Comparison of ENCODE assay signal across 33 cellular contexts in genomic region chr3:152849996-152850578, GRCh38.
"Had no signal": no experiment of that assay in that cellular context is flagged by ENCODE, and none has a peak within 500 bp of the region (broad histone marks: within the 10 kb centered on the region; RNA-seq: fewer than 3 reads in every experiment).

No MANE protein-coding gene starts in this region.

- H3K4me3 ChIP-seq: adrenal gland, ascending aorta, breast epithelium, cardiac muscle cell, colonic mucosa, heart left ventricle had no signal

- H3K9me3 ChIP-seq: adrenal gland, ascending aorta, colonic mucosa had no signal

- FAIRE-seq: endometrium, endothelial cell of umbilical vein, frontal cortex, TTC549 had no signal

- DNase-seq: activated CD4-positive, alpha-beta memory T cell treated with anti-CD3 and anti-CD28 coated beads, Interleukin-2, amount 10 ng/mL, durations not matched to agents 7 days and 5 days; activated CD4-positive, alpha-beta T cell treated with anti-CD3 and anti-CD28 coated beads for 1 hour; activated CD4-positive, alpha-beta T cell treated with anti-CD3 and anti-CD28 coated beads for 4 hours; activated CD4-positive, alpha-beta T cell treated with anti-CD3 and anti-CD28 coated beads, Interleukin-2, amount 10 ng/mL, durations not matched to agents 7 days and 5 days; activated CD4-positive, alpha-beta T cell treated with anti-CD3 and anti-CD28 coated beads, Interleukin-2, amount 50 U/mL, for 4 hours; activated CD8-positive, alpha-beta memory T cell treated with anti-CD3 and anti-CD28 coated beads for 24 hours; activated effector memory CD4-positive, alpha-beta T cell treated with anti-CD3 and anti-CD28 coated beads, Interleukin-2, amount 50 U/mL, for 16 hours; activated naive CD4-positive, alpha-beta T cell treated with anti-CD3 and anti-CD28 coated beads for 36 hours; activated naive CD8-positive, alpha-beta T cell treated with anti-CD3 and anti-CD28 coated beads for 36 hours; activated naive CD8-positive, alpha-beta T cell treated with anti-CD3 and anti-CD28 coated beads, Interleukin-2, amount 50 U/mL, for 24 hours; activated T-cell treated with anti-CD3 and anti-CD28 coated beads, Interleukin-2, amount 50 U/mL, for 1 hour; activated T-cell treated with anti-CD3 and anti-CD28 coated beads, Interleukin-2, amount 50 U/mL, for 48 hours; adrenal gland; central memory CD4-positive, alpha-beta T cell; cerebellar nuclear complex; colonic mucosa; effector CD8-positive, alpha-beta T cell; foreskin fibroblast; glutamatergic neuron; heart left ventricle; hypothalamus; T-helper 2 cell had no signal

- H3K27ac ChIP-seq: adrenal gland, ascending aorta, breast epithelium, cardiac muscle cell, colonic mucosa, epithelial cell of prostate, heart left ventricle, VCaP had no signal

- H3K36me3 ChIP-seq: adrenal gland, ascending aorta, breast epithelium, cardiac muscle cell, colonic mucosa, heart left ventricle had no signal

- H3K27me3 ChIP-seq: adrenal gland, ascending aorta, breast epithelium, cardiac muscle cell, colonic mucosa, heart left ventricle had no signal

- ATAC-seq: activated naive CD8-positive, alpha-beta T cell treated with anti-CD3 and anti-CD28 coated beads, Interleukin-2, amount 50 U/mL, for 24 hours; esophagus mucosa; heart left ventricle; WTC11 had no signal

- H3K4me1 ChIP-seq: adrenal gland, ascending aorta, breast epithelium, colonic mucosa, heart left ventricle had no signal
